2 cellular contexts compared by ENCODE assay signal in the genomic region with DNA sequence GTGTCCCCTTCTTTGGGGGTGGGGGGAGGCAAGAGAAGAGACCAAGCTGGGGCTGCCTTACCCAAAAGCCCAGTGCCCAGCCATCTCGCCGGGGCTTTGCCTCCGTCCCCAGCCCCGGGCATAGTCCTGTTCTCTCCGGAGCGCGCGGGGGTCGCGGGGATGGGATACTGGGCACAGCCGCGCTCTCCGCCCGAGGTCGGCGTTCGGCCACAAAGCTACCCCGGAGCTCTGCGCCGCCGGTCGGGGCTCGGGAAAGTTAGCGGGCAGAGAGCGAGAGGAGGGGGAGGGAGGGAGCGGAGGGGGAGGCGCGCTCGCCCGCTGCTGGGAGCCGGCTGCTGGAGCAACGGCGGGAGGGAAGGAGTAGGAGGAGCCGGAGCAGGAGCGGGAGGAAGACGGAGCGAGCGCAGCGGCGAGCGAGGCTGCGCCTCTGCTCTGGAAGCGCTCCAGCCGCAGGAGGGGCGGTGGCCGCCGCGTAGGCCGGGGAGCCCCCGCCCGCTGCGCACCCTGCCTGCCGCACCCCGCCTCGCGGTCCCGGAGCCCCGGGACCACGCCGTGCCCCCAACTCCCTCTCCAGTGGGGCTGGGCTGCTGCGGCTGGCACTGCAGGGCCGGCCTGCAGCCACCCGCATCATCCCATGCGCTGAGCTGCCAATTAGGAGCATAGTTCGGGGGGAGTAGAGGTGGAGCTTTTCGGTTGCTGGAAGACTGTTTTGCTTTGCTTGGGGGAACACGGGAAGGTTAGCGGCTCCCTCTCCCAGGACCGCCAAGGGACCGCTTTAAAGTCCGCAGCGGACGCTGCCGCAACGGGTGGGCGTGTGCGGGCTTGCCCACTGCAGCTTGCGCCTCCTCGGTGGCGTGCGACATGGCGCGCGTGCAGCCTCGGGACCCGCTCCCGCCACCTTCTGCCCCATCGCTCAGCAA.
TF ChIP-seq lines count a peak whose summit lies in the region.

TSS of gene SCN4B (minus strand) at position 272 of the 920 bp plus-strand sequence. CDS start at position 122, 150 bp downstream.

TF ChIP-seq in SK-N-SH, 30 proteins besides CTCF, POLR2A, EP300 and RAD21:
- TF ChIP-seq ELF1 (IDR thresholded peaks at IDR 0.05) (no peak), MXI1 (IDR thresholded peaks at IDR 0.05; ENCODE audit: low read depth, low read length) (peak; percentile 50; the same call in 1 of the 2 replicates)

TF ChIP-seq in HepG2, 621 proteins besides CTCF, POLR2A, EP300 and RAD21:
- TF ChIP-seq HNRNPK (IDR thresholded peaks at IDR 0.05; ENCODE audit: low read depth, low read length, poor library complexity, severe bottlenecking) (peak; percentile 32), MTF2 (CRISPR knock-in tag; IDR thresholded peaks at IDR 0.05; ENCODE audit: borderline replicate concordance) (peak; percentile 34; the same call in 1 of the 2 replicates), ZNF800 (CRISPR knock-in tag; IDR thresholded peaks at IDR 0.05) (peak; percentile 63; the same call in 1 of the 2 replicates), DNMT1 (CRISPR knock-in tag; IDR thresholded peaks at IDR 0.05) (no peak), UBTF (CRISPR knock-in tag; IDR thresholded peaks at IDR 0.05) (peak; percentile 65; the same call in 1 of the 2 replicates), EED (CRISPR knock-in tag; IDR thresholded peaks at IDR 0.05) (no peak), ATF7-NPFF (CRISPR knock-in tag; IDR thresholded peaks at IDR 0.05; ENCODE audit: low read depth) (no peak), FOSL2 (CRISPR knock-in tag; IDR thresholded peaks at IDR 0.05) (no peak), ZNF263 (CRISPR knock-in tag; IDR thresholded peaks at IDR 0.05) (peak; percentile 89), HNRNPLL (IDR thresholded peaks at IDR 0.05; ENCODE audit: low read depth, low read length, poor library complexity, severe bottlenecking) (peak; percentile 79), SP5 (CRISPR knock-in tag; IDR thresholded peaks at IDR 0.05; ENCODE audit: borderline replicate concordance, low read depth) (0 out of 2 replicates have a peak, but pooled peaks have one; percentile 23), BRCA1 (CRISPR knock-in tag; IDR thresholded peaks at IDR 0.05) (no peak)
- TF ChIP-seq, protein P1, sequence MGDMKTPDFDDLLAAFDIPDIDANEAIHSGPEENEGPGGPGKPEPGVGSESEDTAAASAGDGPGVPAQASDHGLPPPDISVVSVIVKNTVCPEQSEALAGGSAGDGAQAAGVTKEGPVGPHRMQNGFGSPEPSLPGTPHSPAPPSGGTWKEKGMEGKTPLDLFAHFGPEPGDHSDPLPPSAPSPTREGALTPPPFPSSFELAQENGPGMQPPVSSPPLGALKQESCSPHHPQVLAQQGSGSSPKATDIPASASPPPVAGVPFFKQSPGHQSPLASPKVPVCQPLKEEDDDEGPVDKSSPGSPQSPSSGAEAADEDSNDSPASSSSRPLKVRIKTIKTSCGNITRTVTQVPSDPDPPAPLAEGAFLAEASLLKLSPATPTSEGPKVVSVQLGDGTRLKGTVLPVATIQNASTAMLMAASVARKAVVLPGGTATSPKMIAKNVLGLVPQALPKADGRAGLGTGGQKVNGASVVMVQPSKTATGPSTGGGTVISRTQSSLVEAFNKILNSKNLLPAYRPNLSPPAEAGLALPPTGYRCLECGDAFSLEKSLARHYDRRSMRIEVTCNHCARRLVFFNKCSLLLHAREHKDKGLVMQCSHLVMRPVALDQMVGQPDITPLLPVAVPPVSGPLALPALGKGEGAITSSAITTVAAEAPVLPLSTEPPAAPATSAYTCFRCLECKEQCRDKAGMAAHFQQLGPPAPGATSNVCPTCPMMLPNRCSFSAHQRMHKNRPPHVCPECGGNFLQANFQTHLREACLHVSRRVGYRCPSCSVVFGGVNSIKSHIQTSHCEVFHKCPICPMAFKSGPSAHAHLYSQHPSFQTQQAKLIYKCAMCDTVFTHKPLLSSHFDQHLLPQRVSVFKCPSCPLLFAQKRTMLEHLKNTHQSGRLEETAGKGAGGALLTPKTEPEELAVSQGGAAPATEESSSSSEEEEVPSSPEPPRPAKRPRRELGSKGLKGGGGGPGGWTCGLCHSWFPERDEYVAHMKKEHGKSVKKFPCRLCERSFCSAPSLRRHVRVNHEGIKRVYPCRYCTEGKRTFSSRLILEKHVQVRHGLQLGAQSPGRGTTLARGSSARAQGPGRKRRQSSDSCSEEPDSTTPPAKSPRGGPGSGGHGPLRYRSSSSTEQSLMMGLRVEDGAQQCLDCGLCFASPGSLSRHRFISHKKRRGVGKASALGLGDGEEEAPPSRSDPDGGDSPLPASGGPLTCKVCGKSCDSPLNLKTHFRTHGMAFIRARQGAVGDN (CRISPR knock-in tag; IDR thresholded peaks at IDR 0.05) = peak; percentile 40; the same call in 1 of the 2 replicates
